In genomic region chr11:66904981-66905521, GRCh38 we compare ENCODE assay signal across 1 cellular context.
TF ChIP-seq lines count a peak whose summit lies in the region.

No MANE protein-coding gene starts in this region.

TF ChIP-seq in H1, 55 proteins besides CTCF, POLR2A, EP300 and RAD21 (continued from another document):
- TF ChIP-seq SP4 (IDR thresholded peaks at IDR 0.05; ENCODE audit: low read length) (no peak), SIX5 (IDR thresholded peaks at IDR 0.05; ENCODE audit: low read depth, low read length) (no peak), CHD7 (IDR thresholded peaks at IDR 0.05; ENCODE audit: insufficient replicate concordance, low read length) (no peak), CTBP2 (IDR thresholded peaks at IDR 0.05; ENCODE audit: borderline replicate concordance, insufficient read depth, insufficient read length, low read length) (no peak), TCF12 (IDR thresholded peaks at IDR 0.05; ENCODE audit: low read depth, low read length) (no peak), GTF2F1 (IDR thresholded peaks at IDR 0.05; ENCODE audit: borderline replicate concordance, low read depth, low read length) (no peak), ATF2 (IDR thresholded peaks at IDR 0.05; ENCODE audit: low read length) (no peak)
